In the genomic region with DNA sequence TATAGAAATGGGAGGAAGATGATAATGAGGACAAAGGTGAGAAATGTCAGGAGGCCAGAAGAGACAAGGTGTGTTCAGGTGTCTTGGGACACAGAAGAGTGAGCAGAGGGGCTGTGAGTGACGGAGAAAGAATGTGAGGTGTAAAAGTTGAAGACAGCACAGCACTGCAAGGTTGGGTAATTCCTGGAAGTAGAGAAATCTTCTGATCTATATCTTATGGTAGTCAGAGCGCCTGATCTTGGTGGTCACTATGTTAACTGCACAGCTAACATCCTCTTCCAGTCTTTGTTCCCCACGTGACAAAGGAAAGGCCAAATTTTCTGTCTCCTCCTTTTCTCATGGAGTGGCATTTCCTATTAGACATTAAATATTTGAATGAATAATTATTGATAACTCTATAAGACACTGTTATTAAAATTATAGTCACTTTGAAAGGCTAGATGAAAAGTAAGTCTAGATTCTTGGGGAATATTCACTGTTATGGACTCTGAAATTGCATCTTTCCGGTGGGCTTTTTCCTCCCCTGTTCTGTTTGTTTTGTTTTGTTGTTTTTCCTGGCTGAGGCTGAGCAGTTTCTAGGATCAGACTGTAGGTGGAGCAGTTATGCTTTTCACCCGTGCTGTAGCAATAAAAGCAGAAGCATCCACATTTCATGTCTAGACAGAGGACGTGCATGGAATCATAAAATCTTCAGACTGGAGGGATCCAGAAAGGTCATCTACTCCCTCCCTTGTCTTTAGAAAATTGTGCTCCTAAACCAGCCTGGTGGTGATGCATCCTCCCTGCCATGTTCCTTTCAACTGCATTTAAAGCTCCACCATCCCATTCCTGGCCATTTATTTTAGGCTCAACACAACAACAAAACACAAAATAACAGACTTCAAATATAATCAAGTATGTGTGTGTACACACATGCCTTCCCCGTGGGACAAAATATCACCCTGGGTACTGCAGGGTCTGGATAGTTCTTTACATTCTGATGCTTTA, we compare ENCODE assay signal across 8 cellular contexts. TPM values are rescaled to one million over a fixed set of nuclear protein-coding genes. Genes with fewer than 3 reads are reported as not detected.
DNase-seq lines count a peak whose midpoint lies in the region; ATAC-seq and TF ChIP-seq lines count a peak whose summit lies in the region.

No MANE protein-coding gene starts in this region.

- peak overlapping the region; percentile 35 for H2AFZ ChIP-seq in GM23248

- no peaks in the 10 kb centered on the region for H3K79me2 ChIP-seq in GM23248 (ENCODE audit: insufficient read depth)

- no peaks in the 10 kb centered on the region for H3F3A ChIP-seq in GM23248 (ENCODE audit: insufficient read depth)

- H3K4me1 Mint-ChIP-seq in activated CD8-positive, alpha-beta T cell treated with anti-CD3 and anti-CD28 coated beads, Interleukin-2, amount 10 ng/mL, durations not matched to agents 7 days and 5 days (ENCODE audit: low read depth) = peaks cover 25% of the 10 kb centered on the region

- peaks cover 16% of the 10 kb centered on the region; the same call in 1 of the 2 replicates for H3K27me3 ChIP-seq in GM23248 (replicated peaks; ENCODE audit: insufficient read depth)
- H3K27me3 ChIP-seq in psoas muscle (ENCODE audit: insufficient read depth in 3 of 3, low read length in 2 of 3) = peaks cover 0 to 14% (median 3%) of the 10 kb centered on the region in 3 donors

- peak overlapping the region; percentile 36 for H3K27ac Mint-ChIP-seq in activated CD8-positive, alpha-beta T cell treated with anti-CD3 and anti-CD28 coated beads, Interleukin-2, amount 10 ng/mL, durations not matched to agents 7 days and 5 days

- no peak overlapping the region for H3K9ac ChIP-seq in GM23248

- CTCF ChIA-PET in activated CD8-positive, alpha-beta T cell treated with anti-CD3 and anti-CD28 coated beads, Interleukin-2, amount 10 ng/mL, durations not matched to agents 7 days and 5 days (lab: Charles Lee) = interaction anchor here (0.6 to 4.9 kb wide), 18 partner anchors 11 to 291 kb away, joined by 3 to 30 read pairs (median 3); a partner anchor contains a TSS

- H3K4me3 ChIP-seq in GM23248 = no peak overlapping the region
- H3K4me3 ChIP-seq in psoas muscle = no peak overlapping the region

- in situ Hi-C loops in GM23248 (cut with MboI) = loop anchor here (25.0 kb wide), 1 partner anchor 1193 kb away; no protein-coding TSS in a partner anchor

- peak; percentile 60 for TF ChIP-seq CTCF in psoas muscle (IDR thresholded peaks at IDR 0.05)

- H3K4me2 ChIP-seq in GM23248 (ENCODE audit: unreplicated experiment) = no peak overlapping the region

- H3K27me3 Mint-ChIP-seq in activated CD8-positive, alpha-beta T cell treated with anti-CD3 and anti-CD28 coated beads, Interleukin-2, amount 10 ng/mL, durations not matched to agents 7 days and 5 days (ENCODE audit: low read depth) = peaks cover 12% of the 10 kb centered on the region

- no peaks in the 10 kb centered on the region for H3K9me2 ChIP-seq in GM23248 (ENCODE audit: insufficient read depth)

- peak; percentile 63 for DNase-seq in DMS79 (lab: John Stamatoyannopoulos, UW)
- DNase-seq in GM23248 = peak; percentile 74
- DNase-seq in NCI-H2196 (lab: John Stamatoyannopoulos, UW; ENCODE audit: unreplicated experiment) = peak; percentile 55
- peak; percentile 46 for DNase-seq in activated CD8-positive, alpha-beta T cell treated with anti-CD3 and anti-CD28 coated beads, Interleukin-2, amount 10 ng/mL, durations not matched to agents 7 days and 5 days
- DNase-seq in Right ventricle myocardium superior = no peak
- no peak for DNase-seq in psoas muscle

- H3K36me3 ChIP-seq in GM23248 (ENCODE audit: low read depth) (no peaks in the 10 kb centered on the region), psoas muscle (ENCODE audit: insufficient read depth in 1 of 2, low read depth in 1 of 2) (no peaks in the 10 kb centered on the region)

- POLR2A ChIA-PET in activated CD8-positive, alpha-beta T cell treated with anti-CD3 and anti-CD28 coated beads, Interleukin-2, amount 10 ng/mL, durations not matched to agents 7 days and 5 days (lab: Charles Lee) = no interaction called here

- H3K9me3 Mint-ChIP-seq in activated CD8-positive, alpha-beta T cell treated with anti-CD3 and anti-CD28 coated beads, Interleukin-2, amount 10 ng/mL, durations not matched to agents 7 days and 5 days (ENCODE audit: insufficient read depth) = no peaks in the 10 kb centered on the region

- no peaks in the 10 kb centered on the region for H3K9me3 ChIP-seq in GM23248 (ENCODE audit: low read depth)
- no peaks in the 10 kb centered on the region for H3K9me3 ChIP-seq in psoas muscle

- no peaks in the 10 kb centered on the region for H3K36me3 Mint-ChIP-seq in activated CD8-positive, alpha-beta T cell treated with anti-CD3 and anti-CD28 coated beads, Interleukin-2, amount 10 ng/mL, durations not matched to agents 7 days and 5 days (ENCODE audit: low read depth)

- no peaks in the 10 kb centered on the region for H4K20me1 ChIP-seq in GM23248 (ENCODE audit: insufficient read depth)

- 19 to 21% methylated on average over 7 of the region's 7 CpGs for WGBS in GM23248 (ENCODE audit: low coverage in 1 of 2, low lambda C conversion rate in 2 of 2, missing lambda C conversion rate in 2 of 2), 2 experiments
- 30 to 38% (median 37%) methylated on average over 7 of the region's 7 CpGs for WGBS in psoas muscle, 3 donors

- intact Hi-C loops in Right ventricle myocardium superior (cut with DNase I) = no loop called here
- intact Hi-C loops in psoas muscle (cut with DNase I) = loop anchor here in 1 of 2 donors (2.0 kb wide), 1 partner anchor 272 kb away; no protein-coding TSS in a partner anchor

- H3K4me1 ChIP-seq in GM23248 (ENCODE audit: insufficient read depth) (no peaks in the 10 kb centered on the region; the same call in 1 of the 2 replicates), psoas muscle (no peaks in the 10 kb centered on the region)

- H3K4me3 Mint-ChIP-seq in activated CD8-positive, alpha-beta T cell treated with anti-CD3 and anti-CD28 coated beads, Interleukin-2, amount 10 ng/mL, durations not matched to agents 7 days and 5 days = no peak overlapping the region

- ATAC-seq in activated CD8-positive, alpha-beta T cell treated with anti-CD3 and anti-CD28 coated beads, Interleukin-2, amount 10 ng/mL, durations not matched to agents 7 days and 5 days = peak; percentile 77
- ATAC-seq in Right ventricle myocardium superior (ENCODE audit: poor library complexity) (peak; percentile 81), psoas muscle (peak in 3 of 4 donors; percentile 52 to 63 (median 63)), GM21737 (IDR thresholded peaks at IDR 0.05; ENCODE audit: unreplicated experiment) (no peak), HG03196 (IDR thresholded peaks at IDR 0.05; ENCODE audit: unreplicated experiment) (no peak)

- no peak overlapping the region for H3K27ac ChIP-seq in GM23248
- H3K27ac ChIP-seq in psoas muscle = no peak overlapping the region

RNA-seq across cellular contexts. Expression of a gene that starts 26.6 kb away (rescaled TPM):
- total RNA-seq in GM23248 (2014; rRNA removed; shearing (Covaris generic)) = 25.5 and 32.7 TPM in 2 replicates
- polyA plus RNA-seq in GM23248 (2016; fragmentation: Nextera tagmentation; extraction: Ambion mirVana) = 27.7 and 28.4 TPM in 2 replicates
- total RNA-seq in activated CD8-positive, alpha-beta T cell treated with anti-CD3 and anti-CD28 coated beads, Interleukin-2, amount 10 ng/mL, durations not matched to agents 7 days and 5 days = 10 to 100 TPM; 18.9 to 21.6 TPM
- 18.0 TPM for total RNA-seq in Right ventricle myocardium superior
- 10 to 100 TPM in 1 of 4 donors, 1 to 10 TPM in 3; 7.1 to 12.5 (median 7.5) TPM for total RNA-seq in psoas muscle
- 10 to 100 TPM in 1 of 3 donors, 1 to 10 TPM in 2; 4.7 to 12.4 (median 5.0) TPM for polyA plus RNA-seq in psoas muscle

Comparison
In these comparisons a context has a peak if more than half of its experiments do, and no peak if none do; other contexts are left out.
1. DNase-seq: peak in DMS79 (single experiment), GM23248 (single experiment), NCI-H2196 (single experiment) and activated CD8-positive, alpha-beta T cell treated with anti-CD3 and anti-CD28 coated beads, Interleukin-2, amount 10 ng/mL, durations not matched to agents 7 days and 5 days (single experiment); none in Right ventricle myocardium superior (single experiment) and psoas muscle (0 of 2).
2. ATAC-seq: peak in activated CD8-positive, alpha-beta T cell treated with anti-CD3 and anti-CD28 coated beads, Interleukin-2, amount 10 ng/mL, durations not matched to agents 7 days and 5 days (single experiment), Right ventricle myocardium superior (single experiment) and psoas muscle (3 of 4); none in GM21737 (single experiment) and HG03196 (single experiment).